10 cellular contexts compared by ENCODE assay signal in the genomic region with DNA sequence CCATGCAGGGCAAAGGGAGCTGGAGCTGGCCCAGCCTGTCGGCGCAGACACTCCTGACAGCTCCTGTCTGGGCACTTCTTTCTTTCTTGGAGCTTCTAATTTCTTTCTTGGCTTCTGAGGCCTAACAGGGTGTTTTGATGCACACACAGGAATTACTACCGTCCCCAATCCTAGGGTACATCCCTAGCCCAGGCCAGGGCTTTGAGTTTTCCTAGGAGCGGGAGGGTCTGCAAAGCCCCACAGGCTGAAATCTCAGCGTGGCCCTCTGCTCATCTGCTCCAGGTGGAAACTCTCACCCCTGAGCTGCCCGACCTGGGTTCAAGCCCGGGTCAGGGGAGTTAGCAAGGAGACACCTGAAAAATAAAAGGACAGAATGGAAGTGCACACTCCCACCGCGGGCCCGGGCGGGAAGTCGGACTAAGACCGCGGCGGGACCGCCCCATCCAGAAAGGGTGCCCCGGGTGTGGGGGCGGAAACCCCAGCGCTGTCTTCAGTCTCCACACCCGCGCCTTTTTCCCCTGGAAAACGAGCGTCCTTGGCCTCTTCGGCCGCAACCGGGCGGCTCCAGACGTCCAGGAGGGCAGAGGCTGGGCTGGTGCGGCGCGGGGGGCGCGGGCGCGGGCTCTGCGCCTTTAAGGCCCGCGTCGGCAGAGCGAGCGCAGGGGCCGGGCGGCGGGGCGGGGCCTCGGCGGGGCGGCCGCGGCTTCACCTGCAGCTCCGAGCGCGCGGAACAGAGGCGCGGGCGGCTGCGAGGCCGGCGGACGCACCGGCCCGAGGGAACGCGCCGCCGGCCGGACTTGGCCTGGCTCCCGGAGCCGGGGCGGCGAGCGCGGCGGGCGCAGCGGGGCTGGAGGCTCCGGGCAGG. TPM values are rescaled to one million over a fixed set of nuclear protein-coding genes. Genes with fewer than 3 reads are reported as not detected.
A peak's percentile ranks its signal among the peaks of the same experiment; 100 is the strongest.
DNase-seq lines count a peak whose midpoint lies in the region; ATAC-seq, FAIRE-seq and TF ChIP-seq lines count a peak whose summit lies in the region.
"Had no signal": no experiment of that assay in that cellular context is flagged by ENCODE, and none has a peak within 500 bp of the region (broad histone marks: within the 10 kb centered on the region; RNA-seq: fewer than 3 reads in every experiment).

A gene (plus strand): TSS at position 733 of the 865 bp plus-strand sequence.

- DNase-seq in stimulated activated CD4-positive, alpha-beta T cell treated with anti-CD3 and anti-CD28 coated beads, Interleukin-15, amount 100 ng/mL, for 24 hours, result peak; percentile 30
- no peak for DNase-seq in stimulated activated CD4-positive, alpha-beta T cell treated with anti-CD3 and anti-CD28 coated beads, Interleukin-4, amount 100 ng/mL, for 4 hours
- DNase-seq in mammary epithelial cell, result peak; percentile 53
- peak; percentile 76 for DNase-seq in left kidney (ENCODE audit: low read depth, low spot score)
- peak; percentile 85 for DNase-seq in urothelium cell line (ENCODE audit: low spot score)
- DNase-seq in NCI-H2081 (lab: John Stamatoyannopoulos, UW), result no peak
- no peak for DNase-seq in activated CD8-positive, alpha-beta memory T cell treated with anti-CD3 and anti-CD28 coated beads, Interleukin-2, amount 50 U/mL, for 4 hours

- FAIRE-seq in urothelium cell line (lab: Jason Lieb, UNC), result no peak
- FAIRE-seq: K562 had no signal

- in situ Hi-C loops in mammary epithelial cell (cut with MboI; ENCODE audit: low sequenced_read_pairs in 2 of 2), result no loop called here

- H3K4me2 ChIP-seq in mammary epithelial cell (ENCODE audit: insufficient read depth, low read depth, low read length), result peak within 1 kb of the TSS; percentile 98

- ATAC-seq in activated CD4-positive, CD25-positive, alpha-beta regulatory T cell treated with anti-CD3 and anti-CD28 coated beads, Interleukin-2, amount 50 U/mL, for 24 hours, result no peak
- ATAC-seq: K562 had no signal

- peak within 1 kb of the TSS; percentile 41 to 71 (median 57) for H3K4me3 ChIP-seq in mammary epithelial cell (replicated peaks in 1 of 3; ENCODE audit: insufficient read depth in 1 of 3, low read depth in 2 of 3, low read length in 3 of 3)
- H3K4me3 ChIP-seq: K562 had no signal

- H4K20me1 ChIP-seq in mammary epithelial cell (ENCODE audit: insufficient read depth, low read length), result no peaks in the 10 kb centered on the region

- no peaks in the 10 kb centered on the region for H3K9me3 ChIP-seq in mammary epithelial cell (replicated peaks; ENCODE audit: insufficient read depth, low read length)
- H3K9me3 ChIP-seq: neutrophil had no signal

- H2AFZ ChIP-seq in mammary epithelial cell (ENCODE audit: low read depth, low read length), result peak within 1 kb of the TSS; percentile 81

- CTCF ChIA-PET in mammary epithelial cell (lab: Charles Lee; ENCODE audit: low non-redundant PET), result no interaction called here

- intact Hi-C loops in mammary epithelial cell (cut with micrococcal nuclease), result loop anchor here (10.0 kb wide), 5 partner anchors 127 to 1307 kb away; a partner anchor contains a TSS

- no TSS peak for BruUV-seq in mammary epithelial cell (replicated peaks; lab: Mats Ljungman, UMichigan)

- H3K79me2 ChIP-seq in mammary epithelial cell (ENCODE audit: insufficient read depth, low read length), result peaks cover 36% of the 10 kb centered on the region

- peaks cover 29% of the 10 kb centered on the region for H3K4me1 ChIP-seq in mammary epithelial cell (ENCODE audit: insufficient read depth, low read length)

- peak within 1 kb of the TSS; percentile 3 for H3K27ac ChIP-seq in mammary epithelial cell (ENCODE audit: insufficient read depth, low read depth, low read length)
- H3K27ac ChIP-seq: neutrophil had no signal

- peaks cover 4% of the 10 kb centered on the region for H3K27me3 ChIP-seq in mammary epithelial cell (ENCODE audit: insufficient read depth, low read length)

- 66% methylated on average over 7 of the region's 78 CpGs for WGBS in mammary epithelial cell (ENCODE audit: low coverage, missing lambda C conversion rate)

- peak within 1 kb of the TSS; percentile 51 for H3K9ac ChIP-seq in mammary epithelial cell (ENCODE audit: insufficient read depth, low read length)

- dilution Hi-C loops in mammary epithelial cell (cut with HindIII; ENCODE audit: low sequenced_read_pairs), result no loop called here

- H3K36me3 ChIP-seq in mammary epithelial cell (ENCODE audit: insufficient read depth, low read length), result peaks cover 8% of the 10 kb centered on the region
- H3K36me3 ChIP-seq: neutrophil had no signal

- TF ChIP-seq CTCF in mammary epithelial cell (conservative IDR thresholded peaks at IDR 0.05 in 1 of 2, IDR thresholded peaks at IDR 0.05 in 1 of 2; ENCODE audit: extremely low read depth in 1 of 2, insufficient read depth in 1 of 2, low read depth in 1 of 2, low read length in 2 of 2), result no peak

RNA-seq across cellular contexts. Expression of the gene that starts here (rescaled TPM):
- 10 to 100 TPM; 11.7 to 25.8 TPM for total RNA-seq in mammary epithelial cell
- 11.5 TPM for polyA plus RNA-seq in mammary epithelial cell
- 10.5 TPM for polyA minus RNA-seq in mammary epithelial cell
- total RNA-seq: K562 had no signal

Comparison
In these comparisons a context has a peak if more than half of its experiments do, and no peak if none do; other contexts are left out.
1. DNase-seq: peak in stimulated activated CD4-positive, alpha-beta T cell treated with anti-CD3 and anti-CD28 coated beads, Interleukin-15, amount 100 ng/mL, for 24 hours (single experiment), mammary epithelial cell (single experiment), left kidney (single experiment) and urothelium cell line (single experiment); none in stimulated activated CD4-positive, alpha-beta T cell treated with anti-CD3 and anti-CD28 coated beads, Interleukin-4, amount 100 ng/mL, for 4 hours (0 of 2), NCI-H2081 (0 of 2) and activated CD8-positive, alpha-beta memory T cell treated with anti-CD3 and anti-CD28 coated beads, Interleukin-2, amount 50 U/mL, for 4 hours (single experiment).